Comparison of ENCODE assay signal across 10 cellular contexts in the genomic region with DNA sequence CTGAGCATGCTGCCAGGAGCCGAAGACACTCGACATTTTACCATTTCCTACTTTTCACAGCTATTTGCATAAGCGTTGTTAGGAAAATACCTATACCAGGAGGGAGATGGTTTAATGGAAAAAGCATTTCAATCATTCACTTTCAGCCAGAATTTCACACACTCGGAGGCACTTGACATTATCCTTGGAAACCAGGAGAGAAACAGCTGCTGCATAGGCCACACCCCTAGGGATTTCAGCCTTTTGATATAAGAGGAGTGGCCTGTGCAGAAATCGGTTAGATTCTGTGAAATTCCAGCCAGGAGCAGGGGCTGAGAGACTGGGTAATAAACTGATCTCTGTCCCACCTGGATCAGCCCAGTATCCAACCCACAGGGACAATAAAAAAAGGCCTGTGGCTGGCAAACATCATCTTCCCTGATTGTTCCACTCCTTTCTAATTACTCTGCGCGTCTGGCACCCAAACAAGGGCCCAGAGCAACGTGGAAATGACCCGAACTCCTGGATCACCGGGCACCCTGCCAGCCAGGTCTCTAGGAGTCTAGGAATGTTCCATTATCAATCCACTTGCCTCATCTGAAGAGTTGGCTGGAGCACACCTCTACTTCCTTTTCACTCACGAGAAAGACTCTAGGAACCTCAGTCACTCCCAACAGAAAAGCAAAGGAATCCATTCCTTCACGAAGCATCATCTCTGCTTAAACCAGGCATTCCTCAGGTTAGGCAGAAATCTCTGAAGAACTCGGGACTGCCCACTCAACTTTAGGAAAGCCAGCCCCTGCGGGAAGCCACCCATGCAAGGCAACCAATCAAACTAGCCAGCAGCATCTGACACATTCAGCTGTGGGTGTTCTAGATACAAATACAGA. TPM values are rescaled to one million over a fixed set of nuclear protein-coding genes. Genes with fewer than 3 reads are reported as not detected.
DNase-seq lines count a peak whose midpoint lies in the region; ATAC-seq and TF ChIP-seq lines count a peak whose summit lies in the region.
"Had no signal": no experiment of that assay in that cellular context is flagged by ENCODE, and none has a peak within 500 bp of the region (broad histone marks: within the 10 kb centered on the region; RNA-seq: fewer than 3 reads in every experiment).

No MANE protein-coding gene starts in this region.

- H3K9me3 ChIP-seq in thyroid gland = no peaks in the 10 kb centered on the region

- TF ChIP-seq CTCF in thyroid gland (IDR thresholded peaks at IDR 0.05) = no peak

- peaks cover 18 to 28% of the 10 kb centered on the region in 2 donors for H3K4me1 ChIP-seq in thyroid gland

- H3K27ac ChIP-seq in thyroid gland = peak overlapping the region in 1 of 3 donors; percentile 26

- no peaks in the 10 kb centered on the region for H3K36me3 ChIP-seq in thyroid gland

- H3K27me3 ChIP-seq in thyroid gland = no peaks in the 10 kb centered on the region

- H3K4me3 ChIP-seq in thyroid gland (replicated peaks in 1 of 3) = no peak overlapping the region

- no peak for TF ChIP-seq POLR2A in thyroid gland (IDR thresholded peaks at IDR 0.05)

- intact Hi-C loops in thyroid gland (cut with DNase I) = no loop called here

- DNase-seq in DMS53 (lab: John Stamatoyannopoulos, UW) (peak; percentile 51), DMS53 treated with DMSO at 0.1 percent for 48 hours (lab: John Stamatoyannopoulos, UW; ENCODE audit: unreplicated experiment) (no peak), iPS DF 19.7 (ENCODE audit: low read depth, low spot score) (peak; percentile 23), thyroid gland (peak; percentile 82 to 86)
- no peak for DNase-seq in activated CD4-positive, alpha-beta T cell treated with anti-CD3 and anti-CD28 coated beads, Interleukin-2, amount 50 U/mL, for 1 hour
- DNase-seq: 8988T, foreskin melanocyte had no signal

- ATAC-seq in SK-N-SH treated with all-trans-retinoic acid at 6 μM for 48 hours (peak; percentile 64), HG02642 (IDR thresholded peaks at IDR 0.05; ENCODE audit: poor library complexity, unreplicated experiment) (no peak), GM18861 (IDR thresholded peaks at IDR 0.05; ENCODE audit: unreplicated experiment) (no peak)

- WGBS in thyroid gland, 2 donors = 37 to 39% methylated on average over 14 of the region's 14 CpGs

TF ChIP-seq in SK-N-SH treated with all-trans-retinoic acid at 6 μM for 48 hours, 23 proteins besides CTCF, POLR2A, EP300 and RAD21:
- TF ChIP-seq ISL1 (CRISPR knock-in tag; IDR thresholded peaks at IDR 0.05) (peak; percentile 24; the same call in 1 of the 2 replicates), ESRRG (CRISPR knock-in tag; IDR thresholded peaks at IDR 0.05) (no peak)
TF ChIP-seq in SK-N-SH treated with all-trans-retinoic acid at 6 μM for 48 hours: peak in this region for 1.

RNA-seq across cellular contexts. Expression of a gene that starts 37.9 kb away (rescaled TPM):
- total RNA-seq in thyroid gland = 10 to 100 TPM; 21.8 to 24.4 (median 22.8) TPM

Comparison
In these comparisons a context has a peak if more than half of its experiments do, and no peak if none do; other contexts are left out.
1. DNase-seq: peak in DMS53 (single experiment), iPS DF 19.7 (single experiment) and thyroid gland (2 of 2); none in DMS53 treated with DMSO at 0.1 percent for 48 hours (single experiment) and activated CD4-positive, alpha-beta T cell treated with anti-CD3 and anti-CD28 coated beads, Interleukin-2, amount 50 U/mL, for 1 hour (single experiment).